8 cellular contexts compared by ENCODE assay signal in the genomic region with DNA sequence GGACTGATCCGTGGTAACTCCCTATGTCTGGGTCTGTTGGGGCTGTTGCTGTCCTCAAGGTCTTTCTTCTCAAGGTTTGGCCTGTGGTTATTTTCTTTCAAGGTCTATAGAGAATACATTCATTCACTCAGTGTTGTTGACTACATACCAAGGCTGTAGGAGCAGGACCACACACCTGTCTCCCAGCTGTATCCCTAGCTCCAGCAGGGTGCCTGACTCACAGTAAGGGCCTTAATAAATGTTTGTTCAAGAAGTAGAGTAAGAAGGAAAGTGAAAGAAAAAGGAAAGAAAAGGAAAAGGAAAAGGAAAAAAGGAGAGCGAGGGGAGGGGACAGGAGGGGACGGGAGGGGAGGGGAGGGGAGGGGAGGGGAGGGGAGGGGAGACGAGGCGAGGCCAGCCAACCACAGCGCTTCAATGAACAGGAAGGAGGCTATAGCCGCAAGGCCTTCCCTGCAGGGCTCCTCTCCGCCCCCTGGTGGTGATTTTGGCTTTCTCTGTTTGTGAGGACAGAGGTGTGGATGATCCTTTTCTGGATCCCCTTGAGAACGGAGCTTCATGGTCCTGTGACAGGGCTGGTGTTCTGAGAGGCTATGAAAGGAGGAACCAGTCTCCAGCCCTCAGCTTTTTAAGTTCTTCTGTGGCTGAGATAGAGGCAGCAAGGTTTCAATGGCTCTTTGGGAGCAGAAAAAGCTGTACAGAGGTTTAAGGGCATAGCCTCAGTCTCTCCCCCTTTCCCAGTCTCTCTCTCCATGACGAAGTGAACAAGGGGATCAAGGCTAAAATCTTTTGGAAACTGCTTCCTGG. TPM values are rescaled to one million over a fixed set of nuclear protein-coding genes. Genes with fewer than 3 reads are reported as not detected.
DNase-seq lines count a peak whose midpoint lies in the region; ATAC-seq and TF ChIP-seq lines count a peak whose summit lies in the region.

No MANE protein-coding gene starts in this region.

- CTCF ChIA-PET in activated CD8-positive, alpha-beta memory T cell treated with anti-CD3 and anti-CD28 coated beads, Interleukin-2, amount 10 ng/mL, durations not matched to agents 7 days and 5 days (lab: Charles Lee), result interaction anchor here (1.1 to 1.6 kb wide), 2 partner anchors 10 to 20 kb away, joined by 4 to 5 read pairs; no protein-coding TSS in a partner anchor

- H3K4me3 Mint-ChIP-seq in activated CD8-positive, alpha-beta memory T cell treated with anti-CD3 and anti-CD28 coated beads, Interleukin-2, amount 10 ng/mL, durations not matched to agents 7 days and 5 days, result no peak overlapping the region

- peaks cover 5% of the 10 kb centered on the region for H3K4me1 Mint-ChIP-seq in activated CD8-positive, alpha-beta memory T cell treated with anti-CD3 and anti-CD28 coated beads, Interleukin-2, amount 10 ng/mL, durations not matched to agents 7 days and 5 days

- H3K4me3 ChIP-seq in foreskin fibroblast (ENCODE audit: low read depth in 1 of 2, low read length in 2 of 2), result no peak overlapping the region

- peak; percentile 2 for DNase-seq in NCI-H146 (lab: John Stamatoyannopoulos, UW)
- DNase-seq in NCI-H146 treated with DMSO at 0.1 percent for 48 hours (lab: John Stamatoyannopoulos, UW; ENCODE audit: unreplicated experiment), result no peak
- DNase-seq in NCI-H226, result peak; percentile 31
- DNase-seq in activated CD8-positive, alpha-beta memory T cell treated with anti-CD3 and anti-CD28 coated beads, Interleukin-2, amount 10 ng/mL, durations not matched to agents 7 days and 5 days, result peak; percentile 66
- DNase-seq in foreskin fibroblast, result peak in 1 of 2 donors; percentile 6
- peak; percentile 44 to 66 (median 61) for DNase-seq in stimulated activated CD4-positive, alpha-beta T cell treated with anti-CD3 and anti-CD28 coated beads, TNF-alpha, amount 100 ng/mL, for 48 hours (ENCODE audit: low read depth in 3 of 3)

- H3K9me3 Mint-ChIP-seq in activated CD8-positive, alpha-beta memory T cell treated with anti-CD3 and anti-CD28 coated beads, Interleukin-2, amount 10 ng/mL, durations not matched to agents 7 days and 5 days (ENCODE audit: low read depth), result peaks cover 22% of the 10 kb centered on the region

- peaks cover 7% of the 10 kb centered on the region for H3K36me3 Mint-ChIP-seq in activated CD8-positive, alpha-beta memory T cell treated with anti-CD3 and anti-CD28 coated beads, Interleukin-2, amount 10 ng/mL, durations not matched to agents 7 days and 5 days

- no peaks in the 10 kb centered on the region for H3K27me3 Mint-ChIP-seq in activated CD8-positive, alpha-beta memory T cell treated with anti-CD3 and anti-CD28 coated beads, Interleukin-2, amount 10 ng/mL, durations not matched to agents 7 days and 5 days

- peak; percentile 53 for ATAC-seq in activated CD8-positive, alpha-beta memory T cell treated with anti-CD3 and anti-CD28 coated beads, Interleukin-2, amount 10 ng/mL, durations not matched to agents 7 days and 5 days
- no peak for ATAC-seq in HG03442 (IDR thresholded peaks at IDR 0.05; ENCODE audit: unreplicated experiment)
- no peak for ATAC-seq in GM21528 (IDR thresholded peaks at IDR 0.05; ENCODE audit: low FRiP score, unreplicated experiment)

- H3K27ac Mint-ChIP-seq in activated CD8-positive, alpha-beta memory T cell treated with anti-CD3 and anti-CD28 coated beads, Interleukin-2, amount 10 ng/mL, durations not matched to agents 7 days and 5 days, result no peak overlapping the region

- TF ChIP-seq CTCF in foreskin fibroblast (IDR thresholded peaks at IDR 0.05; ENCODE audit: low read depth, low read length), result peak; percentile 37

RNA-seq across cellular contexts. Expression of a gene that starts 30.6 kb away (rescaled TPM):
- not detected for total RNA-seq in activated CD8-positive, alpha-beta memory T cell treated with anti-CD3 and anti-CD28 coated beads, Interleukin-2, amount 10 ng/mL, durations not matched to agents 7 days and 5 days

RNA-seq across cellular contexts. Expression of a gene that starts 34.3 kb away (rescaled TPM):
- total RNA-seq in activated CD8-positive, alpha-beta memory T cell treated with anti-CD3 and anti-CD28 coated beads, Interleukin-2, amount 10 ng/mL, durations not matched to agents 7 days and 5 days, result not detected
